8 cellular contexts compared by ENCODE assay signal in the genomic region with DNA sequence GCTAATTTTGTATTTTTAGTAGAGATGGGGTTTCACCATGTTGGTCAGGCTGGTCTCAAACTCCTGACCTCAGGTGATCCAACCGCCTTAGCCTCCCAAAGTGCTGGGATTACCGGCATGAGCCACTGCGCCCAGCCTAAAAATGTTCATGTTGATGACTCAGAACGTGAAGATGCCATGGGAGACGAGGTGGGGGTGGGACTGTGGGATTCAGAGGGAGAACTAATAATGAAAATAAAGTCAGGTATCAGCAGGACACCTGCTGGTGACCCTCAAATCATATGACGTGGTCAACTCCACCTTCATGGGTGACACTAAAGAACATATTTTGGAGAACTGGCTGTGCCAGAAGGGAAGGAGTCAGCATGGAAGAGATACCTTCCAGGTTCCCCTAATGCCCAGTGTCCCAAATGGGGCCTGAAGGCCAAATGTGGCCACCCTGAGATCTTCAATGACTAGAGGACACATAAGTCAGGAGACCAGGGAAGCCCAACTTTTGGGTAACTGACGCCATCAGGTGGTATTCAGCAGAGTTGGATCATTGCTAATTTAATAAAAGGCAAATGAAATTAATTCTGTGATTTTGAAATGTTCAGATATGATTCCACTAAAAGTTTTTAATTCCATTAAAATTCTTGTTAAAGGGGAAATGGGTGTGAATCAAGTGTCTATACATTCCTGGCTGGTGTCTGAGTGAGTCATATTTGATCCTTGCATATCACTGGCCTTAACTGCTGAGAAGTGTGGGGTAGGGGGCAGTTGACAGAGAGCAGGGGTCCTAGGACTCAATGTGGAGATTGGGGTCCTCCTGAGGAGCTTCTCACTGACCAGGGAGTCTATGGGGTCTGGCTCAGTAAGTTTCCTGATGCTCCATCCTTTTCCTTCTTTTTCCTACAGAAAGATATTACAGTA.
DNase-seq lines count a peak whose midpoint lies in the region; ATAC-seq and TF ChIP-seq lines count a peak whose summit lies in the region.

No MANE protein-coding gene starts in this region.

- H3K27me3 ChIP-seq in cardiac muscle cell = no peaks in the 10 kb centered on the region
- H3K27me3 ChIP-seq in right cardiac atrium (ENCODE audit: control insufficient read depth, insufficient read depth) = no peaks in the 10 kb centered on the region
- H3K27me3 ChIP-seq in Peyer's patch = no peaks in the 10 kb centered on the region
- H3K27me3 ChIP-seq in transverse colon = no peaks in the 10 kb centered on the region

- TF ChIP-seq POLR2A in Peyer's patch (IDR thresholded peaks at IDR 0.05) (no peak), transverse colon (IDR thresholded peaks at IDR 0.05) (no peak)

- H3K9me3 ChIP-seq in cardiac muscle cell (ENCODE audit: low read depth) = no peaks in the 10 kb centered on the region
- no peaks in the 10 kb centered on the region for H3K9me3 ChIP-seq in right cardiac atrium (ENCODE audit: control insufficient read depth, low read length)
- no peaks in the 10 kb centered on the region for H3K9me3 ChIP-seq in Peyer's patch
- H3K9me3 ChIP-seq in transverse colon = no peaks in the 10 kb centered on the region

- H3K36me3 ChIP-seq in cardiac muscle cell (no peaks in the 10 kb centered on the region), Peyer's patch (no peaks in the 10 kb centered on the region), transverse colon (no peaks in the 10 kb centered on the region)

- H3K4me3 ChIP-seq in cardiac muscle cell (no peak overlapping the region), right cardiac atrium (ENCODE audit: low read length) (no peak overlapping the region), Peyer's patch (no peak overlapping the region), transverse colon (no peak overlapping the region)

- H3K4me1 ChIP-seq in cardiac muscle cell (ENCODE audit: low read depth) (no peaks in the 10 kb centered on the region), right cardiac atrium (ENCODE audit: control insufficient read depth, insufficient read depth, low read length) (no peaks in the 10 kb centered on the region), Peyer's patch (no peaks in the 10 kb centered on the region), transverse colon (no peaks in the 10 kb centered on the region)

- TF ChIP-seq CTCF in cardiac muscle cell (IDR thresholded peaks at IDR 0.05; ENCODE audit: low read depth, low read length) = peak; percentile 47
- peak in 4 of 6 experiments; percentile 16 to 53 (median 44) for TF ChIP-seq CTCF in Peyer's patch (IDR thresholded peaks at IDR 0.05)
- TF ChIP-seq CTCF in transverse colon (IDR thresholded peaks at IDR 0.05) = peak in 4 of 5 experiments; percentile 11 to 28 (median 24)

- ATAC-seq in right cardiac atrium (no peak), HG02970 (IDR thresholded peaks at IDR 0.05; ENCODE audit: low FRiP score, unreplicated experiment) (no peak), HG02938 (IDR thresholded peaks at IDR 0.05; ENCODE audit: unreplicated experiment) (no peak)

- TF ChIP-seq EP300 in transverse colon (IDR thresholded peaks at IDR 0.05; ENCODE audit: low read depth) = no peak

- DNase-seq in cardiac muscle cell (ENCODE audit: low read depth in 1 of 2, low spot score in 1 of 2) (peak in 1 of 2 donors; percentile 71), right cardiac atrium (no peak), Peyer's patch (no peak), fibroblast of peridontal ligament (ENCODE audit: extremely low read depth) (peak; percentile 76), transverse colon (no peak), NCI-H82 treated with DMSO at 0.1 percent for 48 hours (lab: John Stamatoyannopoulos, UW; ENCODE audit: unreplicated experiment) (no peak)

- 88% methylated on average over 7 of the region's 7 CpGs for WGBS in right cardiac atrium
- WGBS in transverse colon (ENCODE audit: low coverage in 1 of 2), 2 donors = 75 to 77% methylated on average over 4 to 7 of the region's 7 CpGs

- intact Hi-C loops in right cardiac atrium (cut with DNase I) (loop anchor here in 2 of 4 donors (10.0 kb wide), 1 partner anchor 288 kb away; no protein-coding TSS in a partner anchor), transverse colon (cut with DNase I; ENCODE audit: low total_unique reads) (no loop called here)

- H3K27ac ChIP-seq in cardiac muscle cell = no peak overlapping the region
- no peak overlapping the region for H3K27ac ChIP-seq in right cardiac atrium (ENCODE audit: low read length)
- H3K27ac ChIP-seq in Peyer's patch = no peak overlapping the region
- H3K27ac ChIP-seq in transverse colon = no peak overlapping the region

- in situ Hi-C loops in transverse colon (cut with MboI; ENCODE audit: low pct_ligation_motif_present in 1 of 4, low pct_unique_long_range_greater_than_20kb in 1 of 4, low sequenced_read_pairs in 3 of 4) = loop anchor here (10.0 to 25.0 kb wide), 2 partner anchors 288 to 296 kb away; no protein-coding TSS in a partner anchor
